ENCODE assay signal across 1 cellular context in genomic region chr9:6782981-6783380, GRCh38.
TF ChIP-seq lines count a peak whose summit lies in the region.

No MANE protein-coding gene starts in this region.

TF ChIP-seq in H1, 55 proteins besides CTCF, POLR2A, EP300 and RAD21:
- TF ChIP-seq YY1 (IDR thresholded peaks at IDR 0.05; ENCODE audit: low read depth, low read length): no peak
- no peak for TF ChIP-seq SAP30 (IDR thresholded peaks at IDR 0.05; ENCODE audit: insufficient read depth, insufficient replicate concordance, low read length)
- TF ChIP-seq SIRT6 (IDR thresholded peaks at IDR 0.05; ENCODE audit: low read length): no peak
